ENCODE assay signal across 19 cellular contexts in genomic region chr6:43748765-43749164, GRCh38.
"Had no signal": no experiment of that assay in that cellular context is flagged by ENCODE, and none has a peak within 500 bp of the region (broad histone marks: within the 10 kb centered on the region; RNA-seq: fewer than 3 reads in every experiment).

No MANE protein-coding gene starts in this region.

- FAIRE-seq: pancreas had no signal

- H3K27ac Mint-ChIP-seq: natural killer cell treated with Interleukin-12 subunit alpha and Interleukin-12 subunit beta and Interleukin-15 and Interleukin-18, amount 100 ng/mL, for 72 hours; progenitor cell of endocrine pancreas; stimulated activated effector memory CD8-positive, alpha-beta T cell treated with anti-CD3 and anti-CD28 coated beads, Interleukin-12 subunit alpha, Interleukin-12 subunit beta, amount 100 ng/mL, for 72 hours had no signal

- H3K4me3 Mint-ChIP-seq: natural killer cell treated with Interleukin-12 subunit alpha and Interleukin-12 subunit beta and Interleukin-15 and Interleukin-18, amount 100 ng/mL, for 72 hours; stimulated activated effector memory CD8-positive, alpha-beta T cell treated with anti-CD3 and anti-CD28 coated beads, Interleukin-12 subunit alpha, Interleukin-12 subunit beta, amount 100 ng/mL, for 72 hours; stimulated activated naive CD8-positive, alpha-beta T cell treated with anti-CD3 and anti-CD28 coated beads, Interleukin-15, Interleukin-2, amounts not matched to agents 100 ng/mL and 50 ng/mL, for 24 hours had no signal

- H3K36me3 ChIP-seq: pancreas, tibial artery, upper lobe of right lung had no signal

- H3K4me3 ChIP-seq: coronary artery, lung, pancreas, tibial artery, upper lobe of right lung had no signal

- H3K27me3 ChIP-seq: pancreas, upper lobe of right lung had no signal

- H3K9me3 Mint-ChIP-seq: natural killer cell treated with Interleukin-12 subunit alpha and Interleukin-12 subunit beta and Interleukin-15 and Interleukin-18, amount 100 ng/mL, for 72 hours; stimulated activated effector memory CD8-positive, alpha-beta T cell treated with anti-CD3 and anti-CD28 coated beads, Interleukin-12 subunit alpha, Interleukin-12 subunit beta, amount 100 ng/mL, for 72 hours; stimulated activated naive CD8-positive, alpha-beta T cell treated with anti-CD3 and anti-CD28 coated beads, Interleukin-15, Interleukin-2, amounts not matched to agents 100 ng/mL and 50 ng/mL, for 24 hours had no signal

- H3K4me1 Mint-ChIP-seq: stimulated activated effector memory CD8-positive, alpha-beta T cell treated with anti-CD3 and anti-CD28 coated beads, Interleukin-12 subunit alpha, Interleukin-12 subunit beta, amount 100 ng/mL, for 72 hours had no signal

- ATAC-seq: left colon; left ventricle myocardium superior; natural killer cell treated with Interleukin-12 subunit alpha and Interleukin-12 subunit beta and Interleukin-15 and Interleukin-18, amount 100 ng/mL, for 72 hours; pancreas; right cardiac atrium; stimulated activated effector memory CD8-positive, alpha-beta T cell treated with anti-CD3 and anti-CD28 coated beads, Interleukin-12 subunit alpha, Interleukin-12 subunit beta, amount 100 ng/mL, for 72 hours; upper lobe of right lung had no signal

- DNase-seq: effector CD4-positive, alpha-beta T cell; foreskin melanocyte; hippocampal formation; left colon; left ventricle myocardium superior; mesenchymal stem cell; midbrain; occipital lobe; pancreas; stimulated activated CD4-positive, alpha-beta T cell treated with anti-CD3 and anti-CD28 coated beads, Interleukin-4, amount 100 ng/mL, for 1 hour; tibial artery had no signal

- H3K36me3 Mint-ChIP-seq: natural killer cell treated with Interleukin-12 subunit alpha and Interleukin-12 subunit beta and Interleukin-15 and Interleukin-18, amount 100 ng/mL, for 72 hours; stimulated activated effector memory CD8-positive, alpha-beta T cell treated with anti-CD3 and anti-CD28 coated beads, Interleukin-12 subunit alpha, Interleukin-12 subunit beta, amount 100 ng/mL, for 72 hours had no signal

- H3K4me1 ChIP-seq: pancreas, tibial artery, upper lobe of right lung had no signal

- H3K9me3 ChIP-seq: pancreas, tibial artery, upper lobe of right lung had no signal

- H3K27ac ChIP-seq: coronary artery, pancreas, tibial artery, upper lobe of right lung had no signal
